8 cellular contexts compared by ENCODE assay signal in genomic region chr19:14530005-14530348, GRCh38. TPM values are rescaled to one million over a fixed set of nuclear protein-coding genes. Genes with fewer than 3 reads are reported as not detected.
DNase-seq lines count a peak whose midpoint lies in the region; ATAC-seq and TF ChIP-seq lines count a peak whose summit lies in the region.

No MANE protein-coding gene starts in this region.

- H3K4me2 ChIP-seq in neural cell (ENCODE audit: low read length) = peak overlapping the region; percentile 93

- no peak for TF ChIP-seq RAD21 in neural cell (conservative IDR thresholded peaks at IDR 0.05)

- H3K9me3 ChIP-seq in neural cell (ENCODE audit: low read length) = no peaks in the 10 kb centered on the region

- no peaks in the 10 kb centered on the region for H3F3A ChIP-seq in neural cell (ENCODE audit: insufficient read depth, low read length, poor library complexity, severe bottlenecking)

- no peaks in the 10 kb centered on the region for H3K27me3 ChIP-seq in neural cell (ENCODE audit: insufficient read depth, low read depth, low read length)

- no peak for ATAC-seq in GM21529 (IDR thresholded peaks at IDR 0.05; ENCODE audit: unreplicated experiment)
- ATAC-seq in GM21619 (IDR thresholded peaks at IDR 0.05; ENCODE audit: unreplicated experiment) = no peak
- ATAC-seq in GM21390 (IDR thresholded peaks at IDR 0.05; ENCODE audit: unreplicated experiment) = no peak

- H3K9me2 ChIP-seq in neural cell (ENCODE audit: insufficient read depth, low read length) = no peaks in the 10 kb centered on the region

- H3K4me3 ChIP-seq in epithelial cell of esophagus (ENCODE audit: low read length) (peak overlapping the region; percentile 99), neural cell (ENCODE audit: low read length) (peak overlapping the region; percentile 82)

- no peak for TF ChIP-seq EP300 in neural cell (conservative IDR thresholded peaks at IDR 0.05; ENCODE audit: poor library complexity, severe bottlenecking)

- peaks cover 18% of the 10 kb centered on the region for H3K79me2 ChIP-seq in neural cell (replicated peaks; ENCODE audit: insufficient read depth, low read length)

- TF ChIP-seq CTCF in epithelial cell of esophagus (IDR thresholded peaks at IDR 0.05; ENCODE audit: insufficient read depth, low read depth, low read length, missing control alignments) (no peak), neural cell (IDR thresholded peaks at IDR 0.05; ENCODE audit: poor library complexity, severe bottlenecking) (no peak)

- peak overlapping the region; percentile 29 for H2AFZ ChIP-seq in neural cell (ENCODE audit: low read depth, low read length)

- no peaks in the 10 kb centered on the region for H3K36me3 ChIP-seq in neural cell (ENCODE audit: insufficient read depth, low read length)

- H3K27ac ChIP-seq in neural cell (ENCODE audit: low read length) = peak overlapping the region; percentile 70

- peak; percentile 74 for DNase-seq in DMS 273 (lab: John Stamatoyannopoulos, UW; ENCODE audit: unreplicated experiment)
- DNase-seq in DMS 273 treated with DMSO at 0.1 percent for 48 hours (lab: John Stamatoyannopoulos, UW) = no peak
- peak; percentile 43 for DNase-seq in RPMI8226
- no peak for DNase-seq in epithelial cell of esophagus (ENCODE audit: low read depth)

- H3K9ac ChIP-seq in neural cell (ENCODE audit: low read length) = peak overlapping the region; percentile 60

- H4K20me1 ChIP-seq in neural cell (ENCODE audit: insufficient read depth) = no peaks in the 10 kb centered on the region

TF ChIP-seq in neural cell, 6 proteins besides CTCF, POLR2A, EP300 and RAD21:
- TF ChIP-seq SMC3 (conservative IDR thresholded peaks at IDR 0.05; ENCODE audit: poor library complexity) (no peak), REST (IDR thresholded peaks at IDR 0.05; ENCODE audit: borderline replicate concordance) (no peak), EZH2 (IDR thresholded peaks at IDR 0.05; ENCODE audit: borderline replicate concordance, insufficient read depth, low read length, poor library complexity, severe bottlenecking) (no peak), MXI1 (conservative IDR thresholded peaks at IDR 0.05; ENCODE audit: poor library complexity, severe bottlenecking) (peak; percentile 68)

RNA-seq across cellular contexts. Expression of gene TECR, which starts 0.6 kb away (rescaled TPM):
- 31.4 and 42.4 TPM in 2 replicates for polyA plus RNA-seq in neural cell
- 21.2 and 25.6 TPM in 2 replicates for polyA minus RNA-seq in neural cell

RNA-seq across cellular contexts. Expression of gene DNAJB1, which starts 11.8 kb away (rescaled TPM):
- polyA plus RNA-seq in neural cell = 64.6 and 70.9 TPM in 2 replicates
- 50.4 and 54.5 TPM in 2 replicates for polyA minus RNA-seq in neural cell

RNA-seq across cellular contexts. Expression of gene GIPC1, which starts 34.0 kb away (rescaled TPM):
- polyA plus RNA-seq in neural cell = 128 and 168 TPM in 2 replicates
- 59.8 and 67.4 TPM in 2 replicates for polyA minus RNA-seq in neural cell

RNA-seq across cellular contexts. Expression of gene NDUFB7, which starts 41.9 kb away (rescaled TPM):
- polyA plus RNA-seq in neural cell = 615 and 696 TPM in 2 replicates
- polyA minus RNA-seq in neural cell = 124 and 130 TPM in 2 replicates

RNA-seq across cellular contexts. Expression of gene CLEC17A, which starts 52.9 kb away (rescaled TPM):
- polyA plus RNA-seq in neural cell = not detected in 2 replicates
- polyA minus RNA-seq in neural cell = not detected in 2 replicates

Comparison
In these comparisons a context has a peak if more than half of its experiments do, and no peak if none do; other contexts are left out.
1. DNase-seq: peak in DMS 273 (single experiment) and RPMI8226 (single experiment); none in DMS 273 treated with DMSO at 0.1 percent for 48 hours (single experiment) and epithelial cell of esophagus (single experiment).